In genomic region chr11:44574620-44575287, GRCh38 we compare ENCODE assay signal across 8 cellular contexts. TPM values are rescaled to one million over a fixed set of nuclear protein-coding genes. Genes with fewer than 3 reads are reported as not detected.
DNase-seq lines count a peak whose midpoint lies in the region; ATAC-seq lines count a peak whose summit lies in the region.

No MANE protein-coding gene starts in this region.

- ATAC-seq in naive B cell (ENCODE audit: low read depth in 2 of 2), result peak; percentile 23 to 48
- ATAC-seq in HG02973 (IDR thresholded peaks at IDR 0.05; ENCODE audit: unreplicated experiment), result no peak

- peaks cover 9 to 15% of the 10 kb centered on the region in 2 donors for H3K36me3 Mint-ChIP-seq in naive B cell

- H3K27ac Mint-ChIP-seq in naive B cell, result peak overlapping the region in 5 of 6 donors; percentile 22 to 90 (median 66)

- peak overlapping the region; percentile 25 to 79 (median 64) for H3K4me3 Mint-ChIP-seq in naive B cell

- H3K4me1 Mint-ChIP-seq in naive B cell, result peaks cover 77 to 95% (median 92%) of the 10 kb centered on the region in 3 donors

- H3K9me3 Mint-ChIP-seq in naive B cell, result no peaks in the 10 kb centered on the region

- DNase-seq in stimulated activated CD4-positive, alpha-beta T cell treated with anti-CD3 and anti-CD28 coated beads, Interleukin-2, amount 100 ng/mL, for 24 hours, result peak; percentile 44 to 53
- no peak for DNase-seq in stimulated activated CD4-positive, alpha-beta T cell treated with anti-CD3 and anti-CD28 coated beads, Interleukin-4, amount 100 ng/mL, for 1 hour
- peak; percentile 97 for DNase-seq in M059J (ENCODE audit: low read depth)
- DNase-seq in astrocyte of the hippocampus (ENCODE audit: low read depth, low spot score), result peak; percentile 87
- DNase-seq in naive B cell, result no peak
- DNase-seq in NCI-H345 treated with DMSO at 0.1 percent for 48 hours (lab: John Stamatoyannopoulos, UW; ENCODE audit: unreplicated experiment), result no peak
- no peak for DNase-seq in NCI-H82 treated with DMSO at 0.1 percent for 48 hours (lab: John Stamatoyannopoulos, UW; ENCODE audit: unreplicated experiment)

- no peaks in the 10 kb centered on the region for H3K27me3 Mint-ChIP-seq in naive B cell

RNA-seq across cellular contexts. Expression of gene CD82, which starts 9.3 kb away (rescaled TPM):
- 41.6 and 50.0 TPM in 2 replicates for total RNA-seq in M059J (2014; rRNA removed; shearing (Covaris generic))
- polyA plus RNA-seq in naive B cell (ENCODE audit: low read depth in 6 of 6), result 100 to 1,000 TPM; 146 to 292 (median 225) TPM

Comparison
In these comparisons a context has a peak if more than half of its experiments do, and no peak if none do; other contexts are left out.
1. DNase-seq: peak in stimulated activated CD4-positive, alpha-beta T cell treated with anti-CD3 and anti-CD28 coated beads, Interleukin-2, amount 100 ng/mL, for 24 hours (2 of 2), M059J (single experiment) and astrocyte of the hippocampus (single experiment); none in stimulated activated CD4-positive, alpha-beta T cell treated with anti-CD3 and anti-CD28 coated beads, Interleukin-4, amount 100 ng/mL, for 1 hour (single experiment), naive B cell (single experiment), NCI-H345 treated with DMSO at 0.1 percent for 48 hours (single experiment) and NCI-H82 treated with DMSO at 0.1 percent for 48 hours (single experiment).